ENCODE assay signal across 37 cellular contexts in genomic region chr11:6548641-6549040, GRCh38.
"Had no signal": no experiment of that assay in that cellular context is flagged by ENCODE, and none has a peak within 500 bp of the region (broad histone marks: within the 10 kb centered on the region; RNA-seq: fewer than 3 reads in every experiment).

No MANE protein-coding gene starts in this region.

- ATAC-seq: activated CD4-positive, alpha-beta T cell treated with anti-CD3 and anti-CD28 coated beads for 36 hours; activated CD8-positive, alpha-beta memory T cell treated with anti-CD3 and anti-CD28 coated beads, Interleukin-2, amount 10 ng/mL, durations not matched to agents 7 days and 5 days; activated CD8-positive, alpha-beta T cell treated with anti-CD3 and anti-CD28 coated beads, Interleukin-2, amount 10 ng/mL, durations not matched to agents 7 days and 5 days; activated naive CD4-positive, alpha-beta T cell treated with anti-CD3 and anti-CD28 coated beads, Interleukin-2, amount 50 U/mL, for 72 hours; foreskin keratinocyte; gastrocnemius medialis; heart left ventricle; T-helper 17 cell had no signal

- H3K4me1 Mint-ChIP-seq: activated CD4-positive, alpha-beta T cell treated with anti-CD3 and anti-CD28 coated beads for 36 hours; activated CD4-positive, alpha-beta T cell treated with anti-CD3 and anti-CD28 coated beads, Interleukin-2, amount 10 ng/mL, durations not matched to agents 24 days and 14 days; activated CD8-positive, alpha-beta memory T cell treated with anti-CD3 and anti-CD28 coated beads, Interleukin-2, amount 10 ng/mL, durations not matched to agents 7 days and 5 days; activated naive CD8-positive, alpha-beta T cell treated with anti-CD3 and anti-CD28 coated beads, Interleukin-2, amount 10 ng/mL, durations not matched to agents 7 days and 5 days; brain; T-helper 17 cell had no signal

- H3K27me3 ChIP-seq: ascending aorta, breast epithelium, cardiac muscle cell, colonic mucosa, dorsolateral prefrontal cortex, esophagus muscularis mucosa, foreskin keratinocyte, gastrocnemius medialis, heart left ventricle had no signal

- H3K27ac ChIP-seq: ascending aorta, breast epithelium, cardiac muscle cell, colonic mucosa, dorsolateral prefrontal cortex, esophagus muscularis mucosa, foreskin keratinocyte, gastrocnemius medialis, heart left ventricle, WERI-Rb-1 had no signal

- H3K4me3 Mint-ChIP-seq: activated CD4-positive, alpha-beta memory T cell treated with anti-CD3 and anti-CD28 coated beads for 36 hours; activated CD4-positive, alpha-beta T cell treated with anti-CD3 and anti-CD28 coated beads for 36 hours; activated CD4-positive, alpha-beta T cell treated with anti-CD3 and anti-CD28 coated beads, Interleukin-2, amount 10 ng/mL, durations not matched to agents 24 days and 14 days; activated CD8-positive, alpha-beta memory T cell treated with anti-CD3 and anti-CD28 coated beads, Interleukin-2, amount 10 ng/mL, durations not matched to agents 7 days and 5 days; activated CD8-positive, alpha-beta T cell treated with anti-CD3 and anti-CD28 coated beads, Interleukin-2, amount 10 ng/mL, durations not matched to agents 7 days and 5 days; activated naive CD4-positive, alpha-beta T cell treated with anti-CD3 and anti-CD28 coated beads for 36 hours; activated naive CD8-positive, alpha-beta T cell treated with anti-CD3 and anti-CD28 coated beads, Interleukin-2, amount 10 ng/mL, durations not matched to agents 7 days and 5 days; activated T-helper 1 cell treated with anti-CD3 and anti-CD28 coated beads, Interleukin-12 subunit alpha, Interleukin-12 subunit beta, Interleukin-2, Interleukin-4 antibody, amounts not matched to agents 30 ng/mL and 10 ng/mL and 1 ng/mL, durations not matched to agents 14 hours and 24 hours and 36 hours; brain; dendritic cell treated with granulocyte-macrophage colony-stimulating factor and Interleukin-4, amounts not matched to agents 40 ng/mL and 50 ng/mL, for 4 days; T-helper 17 cell; T-helper 2 cell treated with Interferon-gamma antibody and Interleukin-4, amounts not matched to agents 5 μg/mL and 100 μg/mL, for 36 hours had no signal

- H3K4me3 ChIP-seq: ascending aorta, breast epithelium, cardiac muscle cell, colonic mucosa, dorsolateral prefrontal cortex, esophagus muscularis mucosa, gastrocnemius medialis, heart left ventricle had no signal

- H3K9me3 ChIP-seq: ascending aorta, breast epithelium, colonic mucosa, esophagus muscularis mucosa, gastrocnemius medialis, heart left ventricle had no signal

- H3K9me3 Mint-ChIP-seq: activated CD4-positive, alpha-beta memory T cell treated with anti-CD3 and anti-CD28 coated beads for 36 hours; activated CD4-positive, alpha-beta T cell treated with anti-CD3 and anti-CD28 coated beads, Interleukin-2, amount 10 ng/mL, durations not matched to agents 24 days and 14 days; activated naive CD4-positive, alpha-beta T cell treated with anti-CD3 and anti-CD28 coated beads for 36 hours; activated naive CD4-positive, alpha-beta T cell treated with anti-CD3 and anti-CD28 coated beads, Interleukin-2, amount 50 U/mL, for 72 hours; activated naive CD8-positive, alpha-beta T cell treated with anti-CD3 and anti-CD28 coated beads, Interleukin-2, amount 10 ng/mL, durations not matched to agents 7 days and 5 days; activated T-helper 1 cell treated with anti-CD3 and anti-CD28 coated beads, Interleukin-12 subunit alpha, Interleukin-12 subunit beta, Interleukin-2, Interleukin-4 antibody, amounts not matched to agents 30 ng/mL and 10 ng/mL and 1 ng/mL, durations not matched to agents 14 hours and 24 hours and 36 hours; activated T-helper 2 cell treated with anti-CD3 and anti-CD28 coated beads, Interferon-gamma antibody, Interleukin-2, Interleukin-4, amounts not matched to agents 10 μg/mL and 5 μg/mL and 100 μg/mL, durations not matched to agents 14 hours and 24 hours and 36 hours; brain; dendritic cell treated with granulocyte-macrophage colony-stimulating factor and Interleukin-4, amounts not matched to agents 40 ng/mL and 50 ng/mL, for 4 days; T-helper 2 cell treated with Interferon-gamma antibody and Interleukin-4, amounts not matched to agents 5 μg/mL and 100 μg/mL, for 36 hours had no signal

- DNase-seq: activated CD4-positive, alpha-beta memory T cell treated with anti-CD3 and anti-CD28 coated beads for 36 hours; activated CD4-positive, alpha-beta T cell treated with anti-CD3 and anti-CD28 coated beads for 36 hours; activated CD4-positive, alpha-beta T cell treated with anti-CD3 and anti-CD28 coated beads, Interleukin-2, amount 10 ng/mL, durations not matched to agents 24 days and 14 days; activated CD4-positive, CD25-positive, alpha-beta regulatory T cell; activated CD4-positive, CD25-positive, alpha-beta regulatory T cell treated with anti-CD3 and anti-CD28 coated beads, Interleukin-2, amount 50 U/mL, for 72 hours; activated CD8-positive, alpha-beta memory T cell treated with anti-CD3 and anti-CD28 coated beads, Interleukin-2, amount 10 ng/mL, durations not matched to agents 7 days and 5 days; activated CD8-positive, alpha-beta memory T cell treated with anti-CD3 and anti-CD28 coated beads, Interleukin-2, amount 50 U/mL, for 4 hours; activated CD8-positive, alpha-beta T cell treated with anti-CD3 and anti-CD28 coated beads, Interleukin-2, amount 10 ng/mL, durations not matched to agents 7 days and 5 days; activated effector memory CD4-positive, alpha-beta T cell treated with anti-CD3 and anti-CD28 coated beads, Interleukin-2, amount 50 U/mL, for 16 hours; activated naive CD4-positive, alpha-beta T cell treated with anti-CD3 and anti-CD28 coated beads for 36 hours; activated naive CD8-positive, alpha-beta T cell treated with anti-CD3 and anti-CD28 coated beads, Interleukin-2, amount 10 ng/mL, durations not matched to agents 7 days and 5 days; activated T-cell treated with anti-CD3 and anti-CD28 coated beads, Interleukin-2, amount 50 U/mL, for 1 hour; activated T-cell treated with anti-CD3 and anti-CD28 coated beads, Interleukin-2, amount 50 U/mL, for 48 hours; central memory CD4-positive, alpha-beta T cell; cerebellar nuclear complex; colonic mucosa; effector memory CD4-positive, alpha-beta T cell; erythroblast; foreskin keratinocyte; gastrocnemius medialis; glutamatergic neuron; heart left ventricle; T-helper 1 cell; T-helper 17 cell; T1000; WERI-Rb-1 had no signal

- H3K4me1 ChIP-seq: ascending aorta, breast epithelium, colonic mucosa, esophagus muscularis mucosa, foreskin keratinocyte had no signal

- H3K36me3 ChIP-seq: breast epithelium, cardiac muscle cell, gastrocnemius medialis, WERI-Rb-1 had no signal

- H3K27me3 Mint-ChIP-seq: activated CD4-positive, alpha-beta memory T cell treated with anti-CD3 and anti-CD28 coated beads for 36 hours; activated CD4-positive, alpha-beta T cell treated with anti-CD3 and anti-CD28 coated beads for 36 hours; activated CD4-positive, alpha-beta T cell treated with anti-CD3 and anti-CD28 coated beads, Interleukin-2, amount 10 ng/mL, durations not matched to agents 24 days and 14 days; activated CD8-positive, alpha-beta memory T cell treated with anti-CD3 and anti-CD28 coated beads, Interleukin-2, amount 10 ng/mL, durations not matched to agents 7 days and 5 days; activated naive CD8-positive, alpha-beta T cell treated with anti-CD3 and anti-CD28 coated beads, Interleukin-2, amount 10 ng/mL, durations not matched to agents 7 days and 5 days; brain; dendritic cell treated with granulocyte-macrophage colony-stimulating factor and Interleukin-4, amounts not matched to agents 40 ng/mL and 50 ng/mL, for 4 days; T-helper 17 cell had no signal

- H3K27ac Mint-ChIP-seq: activated CD4-positive, alpha-beta memory T cell treated with anti-CD3 and anti-CD28 coated beads for 36 hours; activated CD4-positive, alpha-beta T cell treated with anti-CD3 and anti-CD28 coated beads for 36 hours; activated CD4-positive, alpha-beta T cell treated with anti-CD3 and anti-CD28 coated beads, Interleukin-2, amount 10 ng/mL, durations not matched to agents 24 days and 14 days; activated CD8-positive, alpha-beta memory T cell treated with anti-CD3 and anti-CD28 coated beads, Interleukin-2, amount 10 ng/mL, durations not matched to agents 7 days and 5 days; activated CD8-positive, alpha-beta T cell treated with anti-CD3 and anti-CD28 coated beads, Interleukin-2, amount 10 ng/mL, durations not matched to agents 7 days and 5 days; activated naive CD4-positive, alpha-beta T cell treated with anti-CD3 and anti-CD28 coated beads for 36 hours; activated naive CD4-positive, alpha-beta T cell treated with anti-CD3 and anti-CD28 coated beads, Interleukin-2, amount 50 U/mL, for 72 hours; activated naive CD8-positive, alpha-beta T cell treated with anti-CD3 and anti-CD28 coated beads, Interleukin-2, amount 10 ng/mL, durations not matched to agents 7 days and 5 days; activated T-helper 1 cell treated with anti-CD3 and anti-CD28 coated beads, Interleukin-12 subunit alpha, Interleukin-12 subunit beta, Interleukin-2, Interleukin-4 antibody, amounts not matched to agents 30 ng/mL and 10 ng/mL and 1 ng/mL, durations not matched to agents 14 hours and 24 hours and 36 hours; activated T-helper 2 cell treated with anti-CD3 and anti-CD28 coated beads, Interferon-gamma antibody, Interleukin-2, Interleukin-4, amounts not matched to agents 10 μg/mL and 5 μg/mL and 100 μg/mL, durations not matched to agents 14 hours and 24 hours and 36 hours; brain; dendritic cell treated with granulocyte-macrophage colony-stimulating factor and Interleukin-4, amounts not matched to agents 40 ng/mL and 50 ng/mL, for 4 days; T-helper 17 cell; T-helper 2 cell treated with Interferon-gamma antibody and Interleukin-4, amounts not matched to agents 5 μg/mL and 100 μg/mL, for 36 hours had no signal

- H3K36me3 Mint-ChIP-seq: activated CD8-positive, alpha-beta memory T cell treated with anti-CD3 and anti-CD28 coated beads, Interleukin-2, amount 10 ng/mL, durations not matched to agents 7 days and 5 days; activated naive CD4-positive, alpha-beta T cell treated with anti-CD3 and anti-CD28 coated beads, Interleukin-2, amount 50 U/mL, for 72 hours; activated naive CD8-positive, alpha-beta T cell treated with anti-CD3 and anti-CD28 coated beads, Interleukin-2, amount 10 ng/mL, durations not matched to agents 7 days and 5 days; brain had no signal
